Comparison of ENCODE assay signal across 19 cellular contexts in genomic region chr12:108317303-108318283, GRCh38. TPM values are rescaled to one million over a fixed set of nuclear protein-coding genes. Genes with fewer than 3 reads are reported as not detected.
DNase-seq lines count a peak whose midpoint lies in the region; ATAC-seq, FAIRE-seq and TF ChIP-seq lines count a peak whose summit lies in the region.
"Had no signal": no experiment of that assay in that cellular context is flagged by ENCODE, and none has a peak within 500 bp of the region (broad histone marks: within the 10 kb centered on the region; RNA-seq: fewer than 3 reads in every experiment).

No MANE protein-coding gene starts in this region.

- H3K9ac ChIP-seq in H1 (replicated peaks in 1 of 4; ENCODE audit: extremely low read depth in 1 of 4, low read depth in 3 of 4, low read length in 3 of 4), result no peak overlapping the region
- H3K9ac ChIP-seq in smooth muscle cell (ENCODE audit: low read depth), result no peak overlapping the region

- POLR2A ChIA-PET in H1 (lab: Charles Lee; ENCODE audit: partially characterized antibody), result interaction anchor here (1.7 to 2.2 kb wide), 2 partner anchors 10 to 13 kb away, joined by 6 to 15 read pairs; no protein-coding TSS in a partner anchor
- POLR2A ChIA-PET in activated CD4-positive, alpha-beta T cell treated with anti-CD3 and anti-CD28 coated beads, Interleukin-2, amount 10 ng/mL, durations not matched to agents 7 days and 5 days (lab: Charles Lee), result no interaction called here

- H3K36me3 ChIP-seq in GM23338 (ENCODE audit: insufficient read depth), result no peaks in the 10 kb centered on the region
- no peaks in the 10 kb centered on the region; a peak in 1 of 8 replicates for H3K36me3 ChIP-seq in H1 (ENCODE audit: control insufficient read depth in 2 of 4, insufficient read depth in 4 of 4, low read length in 3 of 4)
- no peaks in the 10 kb centered on the region for H3K36me3 ChIP-seq in smooth muscle cell (ENCODE audit: low read depth)

- H3K23me2 ChIP-seq in H1 (ENCODE audit: low read depth, low read length), result no peaks in the 10 kb centered on the region; the same call in 1 of the 2 replicates

- H3K4me1 Mint-ChIP-seq in CD14-positive monocyte (peaks cover 88% of the 10 kb centered on the region), GM23338 (peaks cover 50% of the 10 kb centered on the region)
- H3K4me1 Mint-ChIP-seq in activated CD4-positive, alpha-beta T cell treated with anti-CD3 and anti-CD28 coated beads, Interleukin-2, amount 10 ng/mL, durations not matched to agents 7 days and 5 days, result peaks cover 33% of the 10 kb centered on the region

- H3K56ac ChIP-seq in H1 (replicated peaks; ENCODE audit: insufficient read length, low read depth, low read length), result no peak overlapping the region

- H3K27me3 Mint-ChIP-seq in CD14-positive monocyte (ENCODE audit: low read depth in 3 of 3), result peaks cover 0 to 3% (median under 1%) of the 10 kb centered on the region in 3 donors
- H3K27me3 Mint-ChIP-seq in GM23338 (ENCODE audit: insufficient read depth, low read depth, poor library complexity), result peaks cover 5% of the 10 kb centered on the region
- peaks cover 11% of the 10 kb centered on the region for H3K27me3 Mint-ChIP-seq in activated CD4-positive, alpha-beta T cell treated with anti-CD3 and anti-CD28 coated beads, Interleukin-2, amount 10 ng/mL, durations not matched to agents 7 days and 5 days

- H3K27ac Mint-ChIP-seq in CD14-positive monocyte, result peak overlapping the region; percentile 64 to 99 (median 91)
- no peak overlapping the region for H3K27ac Mint-ChIP-seq in GM23338
- no peak overlapping the region for H3K27ac Mint-ChIP-seq in activated CD4-positive, alpha-beta T cell treated with anti-CD3 and anti-CD28 coated beads, Interleukin-2, amount 10 ng/mL, durations not matched to agents 7 days and 5 days
- H3K27ac Mint-ChIP-seq: CD4-positive, alpha-beta memory T cell had no signal

- H3K79me2 ChIP-seq in GM23338 (replicated peaks; ENCODE audit: insufficient read depth) (no peaks in the 10 kb centered on the region), H1 (ENCODE audit: control insufficient read depth in 1 of 2, insufficient read depth in 2 of 2, low read length in 2 of 2) (no peaks in the 10 kb centered on the region), smooth muscle cell (ENCODE audit: low read depth) (peaks cover 65% of the 10 kb centered on the region)

- peak overlapping the region; percentile 66; the same call in 1 of the 2 replicates for H2AK5ac ChIP-seq in H1 (ENCODE audit: low read depth, low read length)

- peak overlapping the region; percentile 15 for H3K4ac ChIP-seq in H1 (replicated peaks; ENCODE audit: insufficient read length, low read depth, low read length)

- H3K4me2 ChIP-seq in GM23338 (0 out of 2 replicates have a peak overlapping the region, but pooled peaks have one; percentile 3), H1 (ENCODE audit: insufficient read depth in 1 of 2, low read depth in 2 of 2, low read length in 2 of 2) (no peak overlapping the region), smooth muscle cell (no peak overlapping the region)

- no peak overlapping the region for H2AFZ ChIP-seq in GM23338
- H2AFZ ChIP-seq in H1 (ENCODE audit: low read length), result no peak overlapping the region
- no peak overlapping the region for H2AFZ ChIP-seq in smooth muscle cell (ENCODE audit: low read depth)

- no peak overlapping the region for H3K14ac ChIP-seq in H1 (ENCODE audit: insufficient read length)

- TF ChIP-seq EP300 in H1 (IDR thresholded peaks at IDR 0.05; ENCODE audit: borderline replicate concordance in 1 of 2, low read depth in 2 of 2, low read length in 2 of 2), result no peak

- H3K9me3 ChIP-seq in H1 (ENCODE audit: insufficient read depth in 2 of 2, low read depth in 1 of 2, low read length in 1 of 2) (no peaks in the 10 kb centered on the region), smooth muscle cell (replicated peaks; ENCODE audit: low read depth) (no peaks in the 10 kb centered on the region)

- H3K9me3 Mint-ChIP-seq in CD14-positive monocyte (peaks cover 0 to 3% (median 0%) of the 10 kb centered on the region in 7 donors), GM23338 (no peaks in the 10 kb centered on the region)
- H3K9me3 Mint-ChIP-seq in activated CD4-positive, alpha-beta T cell treated with anti-CD3 and anti-CD28 coated beads, Interleukin-2, amount 10 ng/mL, durations not matched to agents 7 days and 5 days, result peaks cover 5% of the 10 kb centered on the region

- WGBS in H1 (ENCODE audit: extremely low coverage in 1 of 2, insufficient coverage in 1 of 2, insufficient read length in 1 of 2, insufficient replicate concordance in 2 of 2, low coverage in 1 of 2, low lambda C conversion rate in 2 of 2, missing lambda C conversion rate in 1 of 2), 2 experiments, result 86% methylated on average over 6 of the region's 6 CpGs; no CpG with 5 or more reads in 1 of the 2 experiments
- 92% methylated on average over 6 of the region's 6 CpGs for WGBS in smooth muscle cell (ENCODE audit: low lambda C conversion rate)

- H2BK15ac ChIP-seq in H1 (ENCODE audit: low read length), result peak overlapping the region; percentile 5; the same call in 1 of the 2 replicates

- peak overlapping the region; percentile 80; the same call in 1 of the 2 replicates for H3K18ac ChIP-seq in H1 (ENCODE audit: extremely low read depth, low read length)

- H3K4me1 ChIP-seq in GM23338 (ENCODE audit: insufficient read depth) (peaks cover 49% of the 10 kb centered on the region), H1 (replicated peaks in 1 of 4; ENCODE audit: control insufficient read depth in 3 of 4, insufficient read depth in 4 of 4, low read length in 3 of 4) (peaks cover 12 to 40% (median 22%) of the 10 kb centered on the region in 4 experiments), smooth muscle cell (ENCODE audit: low read depth) (peaks cover 7% of the 10 kb centered on the region)

- ATAC-seq in GM23338 (no peak), HG02678 (IDR thresholded peaks at IDR 0.05; ENCODE audit: unreplicated experiment) (no peak), GM19395 (IDR thresholded peaks at IDR 0.05; ENCODE audit: unreplicated experiment) (no peak)
- ATAC-seq: PC-3 had no signal

- intact Hi-C loops in CD14-positive monocyte (cut with micrococcal nuclease), result loop anchor here in 1 of 2 donors (10.0 kb wide), 1 partner anchor 307 kb away; no protein-coding TSS in a partner anchor

- H3K4me3 ChIP-seq in GM23338 (no peak overlapping the region), H1 (ENCODE audit: extremely low read depth in 1 of 4, insufficient read depth in 2 of 4, low read depth in 3 of 4, low read length in 4 of 4) (no peak overlapping the region), smooth muscle cell (no peak overlapping the region)

- DNase-seq in CD14-positive monocyte (ENCODE audit: low spot score), result no peak
- DNase-seq in GM23338 (ENCODE audit: low spot score), result no peak
- DNase-seq in H1 (ENCODE audit: low read depth in 1 of 2, low spot score in 2 of 2), result no peak
- no peak for DNase-seq in smooth muscle cell (lab: John Stamatoyannopoulos, UW; ENCODE audit: unreplicated experiment)
- DNase-seq in activated CD4-positive, alpha-beta T cell treated with anti-CD3 and anti-CD28 coated beads, Interleukin-2, amount 10 ng/mL, durations not matched to agents 7 days and 5 days, result no peak
- DNase-seq: CD4-positive, alpha-beta memory T cell; DND-41; Kasumi-1; NCI-H1417; NCI-H1694 treated with DMSO at 0.1 percent for 48 hours; NCI-H2081 treated with DMSO at 0.1 percent for 48 hours; NCI-H2171 treated with DMSO at 0.1 percent for 48 hours; NCI-H526; PC-3; SHP77 had no signal

- H3F3A ChIP-seq in GM23338 (replicated peaks; ENCODE audit: low read depth) (0 out of 2 replicates have a peak, but pooled peaks cover 5% of the 10 kb centered on the region), smooth muscle cell (ENCODE audit: low read depth) (peaks cover 35% of the 10 kb centered on the region)

- no peaks in the 10 kb centered on the region for H3K27me3 ChIP-seq in GM23338 (ENCODE audit: insufficient read depth)
- no peaks in the 10 kb centered on the region for H3K27me3 ChIP-seq in H1 (replicated peaks in 1 of 4; ENCODE audit: control insufficient read depth in 3 of 4, extremely low read depth in 1 of 4, insufficient read depth in 3 of 4, low read length in 3 of 4)
- H3K27me3 ChIP-seq in smooth muscle cell (ENCODE audit: low read depth), result no peaks in the 10 kb centered on the region

- H3K4me3 Mint-ChIP-seq in CD14-positive monocyte, result peak overlapping the region in 1 of 2 donors; percentile 61
- H3K4me3 Mint-ChIP-seq in GM23338, result no peak overlapping the region
- no peak overlapping the region for H3K4me3 Mint-ChIP-seq in activated CD4-positive, alpha-beta T cell treated with anti-CD3 and anti-CD28 coated beads, Interleukin-2, amount 10 ng/mL, durations not matched to agents 7 days and 5 days
- H3K4me3 Mint-ChIP-seq: CD4-positive, alpha-beta memory T cell had no signal

- no peaks in the 10 kb centered on the region for H3K79me1 ChIP-seq in H1 (ENCODE audit: low read depth, low read length)

- TF ChIP-seq CTCF in CD14-positive monocyte (IDR thresholded peaks at IDR 0.05) (no peak), GM23338 (conservative IDR thresholded peaks at IDR 0.05; ENCODE audit: low read depth in 2 of 2) (no peak), H1 (IDR thresholded peaks at IDR 0.05; ENCODE audit: control extremely low read depth in 1 of 3, insufficient read depth in 1 of 3, low read depth in 1 of 3, low read length in 3 of 3) (no peak), smooth muscle cell (IDR thresholded peaks at IDR 0.05; ENCODE audit: borderline replicate concordance, insufficient read depth, poor library complexity, severe bottlenecking) (no peak)

- H2BK20ac ChIP-seq in H1 (ENCODE audit: low read length), result peak overlapping the region; percentile 27; the same call in 1 of the 2 replicates

- no peak overlapping the region for H4K5ac ChIP-seq in H1 (ENCODE audit: insufficient read length, low read depth, low read length)

- no peak overlapping the region for H3K23ac ChIP-seq in H1 (ENCODE audit: insufficient read length)

- FAIRE-seq in H1 (lab: Jason Lieb, UNC), result no peak
- FAIRE-seq: GM18507, H54 had no signal

- peak overlapping the region; percentile 91; the same call in 1 of the 2 replicates for H2BK5ac ChIP-seq in H1 (ENCODE audit: low read depth, low read length)

- peak overlapping the region; percentile 93 for H4K91ac ChIP-seq in H1 (replicated peaks; ENCODE audit: insufficient read length, low read length)

- TF ChIP-seq POLR2A in H1 (IDR thresholded peaks at IDR 0.05; ENCODE audit: control extremely low read depth in 1 of 2, low read depth in 2 of 2, low read length in 2 of 2), result no peak

- H4K8ac ChIP-seq in H1 (ENCODE audit: extremely low read depth, insufficient read depth, low read length), result no peak overlapping the region

- no peak for TF ChIP-seq RAD21 in H1 (IDR thresholded peaks at IDR 0.05 in 1 of 2, conservative IDR thresholded peaks at IDR 0.05 in 1 of 2; ENCODE audit: low read depth in 2 of 2, low read length in 2 of 2)

- CTCF ChIA-PET in H1 (lab: Charles Lee; ENCODE audit: partially characterized antibody), result interaction anchor here (0.8 to 3.7 kb wide), 13 partner anchors 12 to 256 kb away, joined by 3 to 11 read pairs (median 4); no protein-coding TSS in a partner anchor
- CTCF ChIA-PET in activated CD4-positive, alpha-beta T cell treated with anti-CD3 and anti-CD28 coated beads, Interleukin-2, amount 10 ng/mL, durations not matched to agents 7 days and 5 days (lab: Charles Lee), result interaction anchor here (1.0 kb wide), 1 partner anchor 20 kb away, joined by 3 read pairs; no protein-coding TSS in a partner anchor

- H3K36me3 Mint-ChIP-seq in CD14-positive monocyte (peaks cover 0 to 3% of the 10 kb centered on the region in 2 donors), GM23338 (ENCODE audit: low read depth) (no peaks in the 10 kb centered on the region)
- H3K36me3 Mint-ChIP-seq in activated CD4-positive, alpha-beta T cell treated with anti-CD3 and anti-CD28 coated beads, Interleukin-2, amount 10 ng/mL, durations not matched to agents 7 days and 5 days (ENCODE audit: low read depth), result no peaks in the 10 kb centered on the region
- H3K36me3 Mint-ChIP-seq: CD4-positive, alpha-beta memory T cell had no signal

- H2BK12ac ChIP-seq in H1 (ENCODE audit: low read depth, low read length), result peak overlapping the region; percentile 52; the same call in 1 of the 2 replicates

- no peaks in the 10 kb centered on the region for H4K20me1 ChIP-seq in GM23338 (replicated peaks; ENCODE audit: insufficient read depth)
- no peaks in the 10 kb centered on the region for H4K20me1 ChIP-seq in H1 (replicated peaks in 1 of 2; ENCODE audit: control insufficient read depth in 1 of 2, insufficient read depth in 2 of 2, low read length in 2 of 2)
- H4K20me1 ChIP-seq in smooth muscle cell (ENCODE audit: low read depth), result peaks cover 39% of the 10 kb centered on the region

- no peak overlapping the region for H3K27ac ChIP-seq in GM23338 (ENCODE audit: low read depth)
- no peak overlapping the region for H3K27ac ChIP-seq in H1 (ENCODE audit: low read depth, low read length)
- H3K27ac ChIP-seq in smooth muscle cell (ENCODE audit: low read depth), result peak overlapping the region; percentile 99

- H2BK120ac ChIP-seq in H1 (replicated peaks; ENCODE audit: low read depth, low read length), result peak overlapping the region; percentile 95

- H3K9me2 ChIP-seq in GM23338 (ENCODE audit: insufficient read depth), result peaks cover 13% of the 10 kb centered on the region

RNA-seq across cellular contexts. Expression of gene CMKLR1, which starts 21.5 kb away (rescaled TPM):
- polyA plus RNA-seq in CD14-positive monocyte, result 1 to 10 TPM; 7.5 to 7.9 TPM
- 1.6 and 2.6 TPM in 2 replicates for total RNA-seq in GM23338 (2014; rRNA removed; shearing (Covaris generic))
- polyA plus RNA-seq in GM23338 (2016; fragmentation: Nextera tagmentation; extraction: Ambion mirVana), result 0.40 and 0.71 TPM in 2 replicates
- total RNA-seq in H1 (2021; fragmentation: NEBNext Ultra II Directional; extraction: Animal tissue kit (Norgen Biotek cat#: 25700)), result 1.7 and 2.1 TPM in 2 replicates
- 2.8 and 2.9 TPM in 2 replicates for polyA plus RNA-seq in H1 (2011; rRNA removed)
- 1.3 TPM for polyA plus RNA-seq in H1 (2011; cell fraction: cytosol; rRNA removed)
- 1.8 TPM for polyA plus RNA-seq in H1 (2011; cell fraction: nucleus; rRNA removed)
- 0.69 to 2.0 TPM (median 1.2 TPM) in 4 replicates for polyA plus RNA-seq in H1 (2012, experiment 1 of 2)
- 0.59 TPM for polyA plus RNA-seq in H1 (2012, experiment 2 of 2)
- polyA plus RNA-seq in H1 (2013, experiment 1 of 2), result 1.4 TPM
- polyA plus RNA-seq in H1 (2013, experiment 2 of 2), result 1.7 TPM
- 10.8 and 12.2 TPM in 2 replicates for polyA minus RNA-seq in H1 (2011; rRNA and poly(A)+ RNA removed)
- 0.81 TPM for polyA minus RNA-seq in H1 (2011; cell fraction: cytosol; rRNA and poly(A)+ RNA removed)
- 1.7 TPM for polyA minus RNA-seq in H1 (2011; cell fraction: nucleus; rRNA and poly(A)+ RNA removed)
- total RNA-seq in smooth muscle cell, result 294 and 312 TPM in 2 replicates
- polyA plus RNA-seq in smooth muscle cell, result 111 and 179 TPM in 2 replicates
- total RNA-seq in activated CD4-positive, alpha-beta T cell treated with anti-CD3 and anti-CD28 coated beads, Interleukin-2, amount 10 ng/mL, durations not matched to agents 7 days and 5 days, result not detected
- total RNA-seq: PC-3 had no signal

Comparison
In these comparisons a context has a peak if more than half of its experiments do, and no peak if none do; other contexts are left out.
1. H3K27ac Mint-ChIP-seq: peak in CD14-positive monocyte (7 of 7); none in GM23338 (single experiment) and activated CD4-positive, alpha-beta T cell treated with anti-CD3 and anti-CD28 coated beads, Interleukin-2, amount 10 ng/mL, durations not matched to agents 7 days and 5 days (single experiment).
2. RNA of gene CMKLR1, which starts 21.5 kb away (total RNA-seq): 294 to 312 TPM in smooth muscle cell; 1.6 to 2.6 TPM in GM23338, 1.7 to 2.1 TPM in H1 and not detected in activated CD4-positive, alpha-beta T cell treated with anti-CD3 and anti-CD28 coated beads, Interleukin-2, amount 10 ng/mL, durations not matched to agents 7 days and 5 days; every median in the first group is over 10 times any median in the second.